ENCODE assay signal across 1 cellular context in genomic region chr6:12039540-12040459, GRCh38.
TF ChIP-seq lines count a peak whose summit lies in the region.

No MANE protein-coding gene starts in this region.

TF ChIP-seq in H1, 55 proteins besides CTCF, POLR2A, EP300 and RAD21:
- TF ChIP-seq RXRA (IDR thresholded peaks at IDR 0.05; ENCODE audit: insufficient read depth, low read depth, low read length) (no peak), JUND (IDR thresholded peaks at IDR 0.05; ENCODE audit: low read length) (no peak), ZNF274 (IDR thresholded peaks at IDR 0.05; ENCODE audit: borderline replicate concordance, extremely low read depth, low read length) (no peak), RNF2 (IDR thresholded peaks at IDR 0.05; ENCODE audit: borderline replicate concordance, low read depth, low read length, missing control alignments, poor library complexity, severe bottlenecking) (no peak), RFX5 (IDR thresholded peaks at IDR 0.05; ENCODE audit: borderline replicate concordance, low read depth, low read length) (no peak)
